In the genomic region with DNA sequence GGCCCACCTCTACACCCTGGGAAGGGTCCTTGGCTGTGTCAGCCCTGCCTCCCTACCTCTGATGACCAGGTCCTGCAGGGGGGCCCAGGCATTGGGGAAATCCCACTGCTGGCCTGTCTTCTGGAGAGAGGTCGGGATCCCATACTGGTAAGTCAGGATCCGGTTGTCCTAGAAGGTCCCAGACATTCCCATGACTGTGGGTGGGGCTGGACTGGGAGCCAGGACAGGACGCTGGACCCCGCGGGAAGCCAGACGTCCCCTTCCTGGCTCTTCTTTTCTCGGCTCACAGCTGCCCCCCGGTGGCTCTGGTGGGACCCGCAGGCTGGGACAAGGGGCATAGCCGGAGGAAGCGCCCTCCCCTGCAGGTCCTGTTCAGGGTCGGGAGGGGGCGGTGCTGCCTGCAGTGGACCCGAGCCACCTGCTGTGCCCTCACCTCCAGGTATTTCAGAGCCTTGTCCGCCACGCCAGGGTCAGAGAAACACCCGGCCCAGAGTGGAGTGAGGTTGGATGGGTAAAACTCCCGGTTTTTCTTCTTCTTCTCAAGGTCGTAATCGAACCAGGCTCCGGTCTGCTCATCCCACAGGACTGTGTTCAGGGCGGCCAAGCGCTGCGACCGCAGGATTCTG, we compare ENCODE assay signal across 1 cellular context.
TF ChIP-seq lines count a peak whose summit lies in the region.

No MANE protein-coding gene starts in this region.

TF ChIP-seq in HepG2, 621 proteins besides CTCF, POLR2A, EP300 and RAD21 (continued from another document):
- TF ChIP-seq SNAI1 (CRISPR knock-in tag; IDR thresholded peaks at IDR 0.05; ENCODE audit: borderline replicate concordance) (no peak), CHD2 (IDR thresholded peaks at IDR 0.05; ENCODE audit: low read depth, low read length) (no peak), ZNF207 (IDR thresholded peaks at IDR 0.05; ENCODE audit: borderline replicate concordance) (no peak), GATAD2A (CRISPR knock-in tag; IDR thresholded peaks at IDR 0.05) (peak; percentile 64), ZNF256 (CRISPR knock-in tag; conservative IDR thresholded peaks at IDR 0.05) (no peak), ZNF550 (CRISPR knock-in tag; IDR thresholded peaks at IDR 0.05; ENCODE audit: borderline replicate concordance) (no peak), SRSF1 (optimal IDR thresholded peaks at IDR 0.05; ENCODE audit: low read depth, low read length) (no peak), ZNF180 (CRISPR knock-in tag; IDR thresholded peaks at IDR 0.05; ENCODE audit: borderline replicate concordance, low read depth) (no peak), AGO2 (optimal IDR thresholded peaks at IDR 0.05; ENCODE audit: low read depth, low read length) (peak; percentile 53), MEF2D (CRISPR knock-in tag; IDR thresholded peaks at IDR 0.05) (0 out of 2 replicates have a peak, but pooled peaks have one; percentile 20), TBX3 (IDR thresholded peaks at IDR 0.05; ENCODE audit: borderline replicate concordance) (no peak), PHF8 (CRISPR knock-in tag; IDR thresholded peaks at IDR 0.05) (no peak), RELA (CRISPR knock-in tag; IDR thresholded peaks at IDR 0.05) (no peak), MAF1 (CRISPR knock-in tag; IDR thresholded peaks at IDR 0.05; ENCODE audit: borderline replicate concordance) (no peak), ZBTB7B (CRISPR knock-in tag; IDR thresholded peaks at IDR 0.05) (0 out of 2 replicates have a peak, but pooled peaks have one; percentile 33), ZNF260 (CRISPR knock-in tag; IDR thresholded peaks at IDR 0.05; ENCODE audit: borderline replicate concordance, low read depth) (no peak), RFX1 (IDR thresholded peaks at IDR 0.05) (no peak), ZSCAN21 (CRISPR knock-in tag; IDR thresholded peaks at IDR 0.05; ENCODE audit: borderline replicate concordance) (no peak), PHB2 (IDR thresholded peaks at IDR 0.05; ENCODE audit: partially characterized antibody) (no peak)
- TF ChIP-seq, protein P1, sequence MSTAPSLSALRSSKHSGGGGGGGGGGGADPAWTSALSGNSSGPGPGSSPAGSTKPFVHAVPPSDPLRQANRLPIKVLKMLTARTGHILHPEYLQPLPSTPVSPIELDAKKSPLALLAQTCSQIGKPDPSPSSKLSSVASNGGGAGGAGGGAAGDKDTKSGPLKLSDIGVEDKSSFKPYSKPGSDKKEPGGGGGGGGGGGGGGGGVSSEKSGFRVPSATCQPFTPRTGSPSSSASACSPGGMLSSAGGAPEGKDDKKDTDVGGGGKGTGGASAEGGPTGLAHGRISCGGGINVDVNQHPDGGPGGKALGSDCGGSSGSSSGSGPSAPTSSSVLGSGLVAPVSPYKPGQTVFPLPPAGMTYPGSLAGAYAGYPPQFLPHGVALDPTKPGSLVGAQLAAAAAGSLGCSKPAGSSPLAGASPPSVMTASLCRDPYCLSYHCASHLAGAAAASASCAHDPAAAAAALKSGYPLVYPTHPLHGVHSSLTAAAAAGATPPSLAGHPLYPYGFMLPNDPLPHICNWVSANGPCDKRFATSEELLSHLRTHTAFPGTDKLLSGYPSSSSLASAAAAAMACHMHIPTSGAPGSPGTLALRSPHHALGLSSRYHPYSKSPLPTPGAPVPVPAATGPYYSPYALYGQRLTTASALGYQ (CRISPR knock-in tag; IDR thresholded peaks at IDR 0.05) = no peak
- TF ChIP-seq, protein P2, sequence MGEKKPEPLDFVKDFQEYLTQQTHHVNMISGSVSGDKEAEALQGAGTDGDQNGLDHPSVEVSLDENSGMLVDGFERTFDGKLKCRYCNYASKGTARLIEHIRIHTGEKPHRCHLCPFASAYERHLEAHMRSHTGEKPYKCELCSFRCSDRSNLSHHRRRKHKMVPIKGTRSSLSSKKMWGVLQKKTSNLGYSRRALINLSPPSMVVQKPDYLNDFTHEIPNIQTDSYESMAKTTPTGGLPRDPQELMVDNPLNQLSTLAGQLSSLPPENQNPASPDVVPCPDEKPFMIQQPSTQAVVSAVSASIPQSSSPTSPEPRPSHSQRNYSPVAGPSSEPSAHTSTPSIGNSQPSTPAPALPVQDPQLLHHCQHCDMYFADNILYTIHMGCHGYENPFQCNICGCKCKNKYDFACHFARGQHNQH (CRISPR knock-in tag; IDR thresholded peaks at IDR 0.05) = peak; percentile 70; the same call in 1 of the 2 replicates
- TF ChIP-seq, protein P3, sequence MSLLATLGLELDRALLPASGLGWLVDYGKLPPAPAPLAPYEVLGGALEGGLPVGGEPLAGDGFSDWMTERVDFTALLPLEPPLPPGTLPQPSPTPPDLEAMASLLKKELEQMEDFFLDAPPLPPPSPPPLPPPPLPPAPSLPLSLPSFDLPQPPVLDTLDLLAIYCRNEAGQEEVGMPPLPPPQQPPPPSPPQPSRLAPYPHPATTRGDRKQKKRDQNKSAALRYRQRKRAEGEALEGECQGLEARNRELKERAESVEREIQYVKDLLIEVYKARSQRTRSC (CRISPR knock-in tag; IDR thresholded peaks at IDR 0.05; ENCODE audit: low read depth) = no peak
- TF ChIP-seq, protein P4, sequence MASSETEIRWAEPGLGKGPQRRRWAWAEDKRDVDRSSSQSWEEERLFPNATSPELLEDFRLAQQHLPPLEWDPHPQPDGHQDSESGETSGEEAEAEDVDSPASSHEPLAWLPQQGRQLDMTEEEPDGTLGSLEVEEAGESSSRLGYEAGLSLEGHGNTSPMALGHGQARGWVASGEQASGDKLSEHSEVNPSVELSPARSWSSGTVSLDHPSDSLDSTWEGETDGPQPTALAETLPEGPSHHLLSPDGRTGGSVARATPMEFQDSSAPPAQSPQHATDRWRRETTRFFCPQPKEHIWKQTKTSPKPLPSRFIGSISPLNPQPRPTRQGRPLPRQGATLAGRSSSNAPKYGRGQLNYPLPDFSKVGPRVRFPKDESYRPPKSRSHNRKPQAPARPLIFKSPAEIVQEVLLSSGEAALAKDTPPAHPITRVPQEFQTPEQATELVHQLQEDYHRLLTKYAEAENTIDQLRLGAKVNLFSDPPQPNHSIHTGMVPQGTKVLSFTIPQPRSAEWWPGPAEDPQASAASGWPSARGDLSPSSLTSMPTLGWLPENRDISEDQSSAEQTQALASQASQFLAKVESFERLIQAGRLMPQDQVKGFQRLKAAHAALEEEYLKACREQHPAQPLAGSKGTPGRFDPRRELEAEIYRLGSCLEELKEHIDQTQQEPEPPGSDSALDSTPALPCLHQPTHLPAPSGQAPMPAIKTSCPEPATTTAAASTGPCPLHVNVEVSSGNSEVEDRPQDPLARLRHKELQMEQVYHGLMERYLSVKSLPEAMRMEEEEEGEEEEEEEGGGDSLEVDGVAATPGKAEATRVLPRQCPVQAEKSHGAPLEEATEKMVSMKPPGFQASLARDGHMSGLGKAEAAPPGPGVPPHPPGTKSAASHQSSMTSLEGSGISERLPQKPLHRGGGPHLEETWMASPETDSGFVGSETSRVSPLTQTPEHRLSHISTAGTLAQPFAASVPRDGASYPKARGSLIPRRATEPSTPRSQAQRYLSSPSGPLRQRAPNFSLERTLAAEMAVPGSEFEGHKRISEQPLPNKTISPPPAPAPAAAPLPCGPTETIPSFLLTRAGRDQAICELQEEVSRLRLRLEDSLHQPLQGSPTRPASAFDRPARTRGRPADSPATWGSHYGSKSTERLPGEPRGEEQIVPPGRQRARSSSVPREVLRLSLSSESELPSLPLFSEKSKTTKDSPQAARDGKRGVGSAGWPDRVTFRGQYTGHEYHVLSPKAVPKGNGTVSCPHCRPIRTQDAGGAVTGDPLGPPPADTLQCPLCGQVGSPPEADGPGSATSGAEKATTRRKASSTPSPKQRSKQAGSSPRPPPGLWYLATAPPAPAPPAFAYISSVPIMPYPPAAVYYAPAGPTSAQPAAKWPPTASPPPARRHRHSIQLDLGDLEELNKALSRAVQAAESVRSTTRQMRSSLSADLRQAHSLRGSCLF (CRISPR knock-in tag; IDR thresholded peaks at IDR 0.05; ENCODE audit: borderline replicate concordance) = no peak
